8 cellular contexts compared by ENCODE assay signal in genomic region chr13:98752111-98752941, GRCh38. TPM values are rescaled to one million over a fixed set of nuclear protein-coding genes. Genes with fewer than 3 reads are reported as not detected.
DNase-seq lines count a peak whose midpoint lies in the region; ATAC-seq, FAIRE-seq and TF ChIP-seq lines count a peak whose summit lies in the region.

A gene with protein sequence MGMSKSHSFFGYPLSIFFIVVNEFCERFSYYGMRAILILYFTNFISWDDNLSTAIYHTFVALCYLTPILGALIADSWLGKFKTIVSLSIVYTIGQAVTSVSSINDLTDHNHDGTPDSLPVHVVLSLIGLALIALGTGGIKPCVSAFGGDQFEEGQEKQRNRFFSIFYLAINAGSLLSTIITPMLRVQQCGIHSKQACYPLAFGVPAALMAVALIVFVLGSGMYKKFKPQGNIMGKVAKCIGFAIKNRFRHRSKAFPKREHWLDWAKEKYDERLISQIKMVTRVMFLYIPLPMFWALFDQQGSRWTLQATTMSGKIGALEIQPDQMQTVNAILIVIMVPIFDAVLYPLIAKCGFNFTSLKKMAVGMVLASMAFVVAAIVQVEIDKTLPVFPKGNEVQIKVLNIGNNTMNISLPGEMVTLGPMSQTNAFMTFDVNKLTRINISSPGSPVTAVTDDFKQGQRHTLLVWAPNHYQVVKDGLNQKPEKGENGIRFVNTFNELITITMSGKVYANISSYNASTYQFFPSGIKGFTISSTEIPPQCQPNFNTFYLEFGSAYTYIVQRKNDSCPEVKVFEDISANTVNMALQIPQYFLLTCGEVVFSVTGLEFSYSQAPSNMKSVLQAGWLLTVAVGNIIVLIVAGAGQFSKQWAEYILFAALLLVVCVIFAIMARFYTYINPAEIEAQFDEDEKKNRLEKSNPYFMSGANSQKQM (minus strand): TSS chr13:98752672. CDS start chr13:98752598, 74 bp downstream.

- no peak for FAIRE-seq in pancreas (lab: Jason Lieb, UNC)

- DNase-seq in RWPE2 (ENCODE audit: low spot score) (no peak), left cardiac atrium (no peak), pancreas (peak in 5 of 6 donors; percentile 35 to 82 (median 59)), NCI-H1092 (lab: John Stamatoyannopoulos, UW) (no peak)

- no peaks in the 10 kb centered on the region for H3K36me3 ChIP-seq in BLaER1
- H3K36me3 ChIP-seq in RWPE2 (ENCODE audit: low read depth), result no peaks in the 10 kb centered on the region
- H3K36me3 ChIP-seq in pancreas, result no peaks in the 10 kb centered on the region

- H3K4me1 ChIP-seq in BLaER1, result no peaks in the 10 kb centered on the region
- no peaks in the 10 kb centered on the region for H3K4me1 ChIP-seq in RWPE2 (ENCODE audit: insufficient read depth, poor library complexity, severe bottlenecking)
- H3K4me1 ChIP-seq in pancreas, result no peaks in the 10 kb centered on the region

- H4K20me1 ChIP-seq in BLaER1, result no peaks in the 10 kb centered on the region

- TF ChIP-seq CTCF in RWPE2 (IDR thresholded peaks at IDR 0.05; ENCODE audit: poor library complexity, severe bottlenecking), result no peak
- TF ChIP-seq CTCF in pancreas (IDR thresholded peaks at IDR 0.05), result no peak

- ATAC-seq in RWPE2 (ENCODE audit: low read depth), result peak; percentile 47; the same call in 2 of the 3 replicates
- peak; percentile 41 to 60 for ATAC-seq in left cardiac atrium
- ATAC-seq in pancreas, result peak; percentile 69 to 84 (median 80)
- ATAC-seq in HG03378 (IDR thresholded peaks at IDR 0.05; ENCODE audit: unreplicated experiment), result no peak
- no peak for ATAC-seq in GM18909 (IDR thresholded peaks at IDR 0.05; ENCODE audit: poor library complexity, unreplicated experiment)
- ATAC-seq in HG02759 (IDR thresholded peaks at IDR 0.05; ENCODE audit: unreplicated experiment), result no peak

- peaks cover 24% of the 10 kb centered on the region for H3K9me3 ChIP-seq in BLaER1
- H3K9me3 ChIP-seq in RWPE2 (ENCODE audit: severe bottlenecking), result peaks cover 4% of the 10 kb centered on the region
- H3K9me3 ChIP-seq in pancreas, result no peaks in the 10 kb centered on the region

- H3K27ac ChIP-seq in BLaER1 (no peak within 1 kb of the TSS), RWPE2 (ENCODE audit: poor library complexity, severe bottlenecking) (no peak within 1 kb of the TSS), pancreas (peak within 1 kb of the TSS in 3 of 4 donors; percentile 3 to 46 (median 41))

- no peak within 1 kb of the TSS for H3K9ac ChIP-seq in BLaER1

- H3K4me3 ChIP-seq in BLaER1, result 0 out of 2 replicates have a peak within 1 kb of the TSS, but pooled peaks have one; percentile 36
- peak within 1 kb of the TSS; percentile 13 for H3K4me3 ChIP-seq in RWPE2 (ENCODE audit: severe bottlenecking)
- H3K4me3 ChIP-seq in pancreas, result peak within 1 kb of the TSS; percentile 27 to 56 (median 47)

- peaks cover 11% of the 10 kb centered on the region; the same call in 1 of the 2 replicates for H3K27me3 ChIP-seq in BLaER1
- peaks cover 35% of the 10 kb centered on the region for H3K27me3 ChIP-seq in RWPE2 (ENCODE audit: insufficient read depth, poor library complexity, severe bottlenecking)
- H3K27me3 ChIP-seq in pancreas, result peaks cover 0 to 3% (median 0%) of the 10 kb centered on the region in 4 donors

- no peak within 1 kb of the TSS for H3K4me2 ChIP-seq in BLaER1

- intact Hi-C loops in left cardiac atrium (cut with DNase I) (no loop called here), pancreas (cut with DNase I) (no loop called here)

- 2% methylated on average over 65 to 87 of the region's 87 CpGs for WGBS in pancreas, 2 donors

RNA-seq across cellular contexts. Expression of the gene that starts here (rescaled TPM):
- total RNA-seq in left cardiac atrium, result not detected
- total RNA-seq in pancreas, result 1 to 10 TPM; 4.6 to 9.9 (median 6.2) TPM
- 10 to 100 TPM in 1 of 2 donors, 1 to 10 TPM in 1; 9.7 to 16.7 TPM for polyA plus RNA-seq in pancreas

Comparison
In these comparisons a context has a peak if more than half of its experiments do, and no peak if none do; other contexts are left out.
1. RNA of the gene that starts here (total RNA-seq): 4.6 to 9.9 TPM in pancreas; not detected in left cardiac atrium; every median in the first group is over 4 times any median in the second.
2. Peak in ATAC-seq in left cardiac atrium; RNA of the gene not detected or under 1 TPM.
3. H3K27ac ChIP-seq: peak in pancreas (3 of 4); none in BLaER1 (single experiment) and RWPE2 (single experiment).
4. ATAC-seq: peak in RWPE2 (single experiment) and pancreas (4 of 4); none in HG03378 (single experiment), GM18909 (single experiment) and HG02759 (single experiment).
5. DNase-seq: peak in pancreas (5 of 6); none in RWPE2 (single experiment), left cardiac atrium (single experiment) and NCI-H1092 (single experiment).
6. Peak in every context shown above with its lines, with median percentiles within 50 percentile points of each other: H3K4me3 ChIP-seq.